ENCODE assay signal across 15 cellular contexts in the genomic region with DNA sequence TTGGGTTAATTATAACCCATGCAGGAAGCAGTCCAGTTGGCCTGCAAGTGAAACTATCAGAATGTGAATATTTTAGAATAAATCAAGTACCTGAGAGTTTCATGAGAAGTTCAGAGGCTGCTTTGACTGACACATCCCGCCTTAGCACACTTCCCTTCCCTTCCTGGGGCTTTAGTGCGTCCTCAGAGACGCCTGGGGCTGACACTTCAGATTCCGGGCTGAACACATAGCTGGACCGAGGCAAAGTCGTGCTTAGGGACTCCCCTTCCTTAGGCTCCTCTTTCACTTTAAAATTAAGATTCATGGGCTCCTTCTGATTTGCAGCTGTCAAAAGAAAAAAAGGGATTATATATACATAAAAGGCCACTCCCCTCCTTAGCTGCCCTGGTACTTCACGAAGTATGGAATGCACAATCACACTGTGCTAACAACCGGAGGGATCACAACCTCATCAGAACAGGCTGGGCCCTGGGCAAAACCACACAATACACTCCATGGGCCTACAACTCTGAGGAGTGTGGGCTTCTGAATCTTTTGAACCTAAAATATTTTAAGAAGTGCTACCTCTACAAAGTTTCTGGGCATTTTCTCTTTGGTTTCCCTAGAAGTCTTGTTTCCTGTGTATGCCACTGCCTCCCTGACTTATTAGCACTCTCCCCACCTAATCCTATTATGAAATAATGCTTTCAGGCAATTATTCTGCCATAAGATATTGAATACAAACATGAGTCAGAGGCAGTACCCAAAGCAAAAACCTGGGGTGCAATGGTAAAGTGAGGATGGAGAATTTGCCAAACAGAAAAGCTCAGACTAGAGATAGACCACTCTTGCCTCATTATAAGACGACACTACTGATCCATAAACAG.
A peak's percentile ranks its signal among the peaks of the same experiment; 100 is the strongest.
DNase-seq lines count a peak whose midpoint lies in the region; ATAC-seq, FAIRE-seq and TF ChIP-seq lines count a peak whose summit lies in the region.
"Had no signal": no experiment of that assay in that cellular context is flagged by ENCODE, and none has a peak within 500 bp of the region (broad histone marks: within the 10 kb centered on the region; RNA-seq: fewer than 3 reads in every experiment).

No MANE protein-coding gene starts in this region.

- H3K27ac Mint-ChIP-seq in activated naive CD4-positive, alpha-beta T cell treated with anti-CD3 and anti-CD28 coated beads, Interleukin-2, amount 50 U/mL, for 24 hours: peak overlapping the region; percentile 80
- H3K27ac Mint-ChIP-seq in activated T-helper 17 cell treated with anti-CD3 and anti-CD28 coated beads, Interleukin-2, amount 50 U/mL, for 72 hours: no peak overlapping the region

- no peak for DNase-seq in activated naive CD4-positive, alpha-beta T cell treated with anti-CD3 and anti-CD28 coated beads, Interleukin-2, amount 50 U/mL, for 16 hours
- peak; percentile 70 for DNase-seq in bronchial epithelial cell (ENCODE audit: low read depth)
- DNase-seq in small intestine: peak; percentile 19
- DNase-seq in stimulated activated CD4-positive, alpha-beta T cell treated with anti-CD3 and anti-CD28 coated beads, Interleukin-4, amount 100 ng/mL, for 4 hours: no peak
- DNase-seq in kidney glomerular epithelial cell (lab: John Stamatoyannopoulos, UW): no peak
- DNase-seq: body of pancreas; DND-41; naive thymus-derived CD4-positive, alpha-beta T cell; NCI-H1092 treated with DMSO at 0.1 percent for 48 hours; spleen had no signal

- no peaks in the 10 kb centered on the region for H3K9me3 ChIP-seq in small intestine (ENCODE audit: control insufficient read depth, low read depth)
- H3K9me3 ChIP-seq: body of pancreas, esophagus muscularis mucosa, spleen had no signal

- H3K9me3 Mint-ChIP-seq in activated naive CD4-positive, alpha-beta T cell treated with anti-CD3 and anti-CD28 coated beads, Interleukin-2, amount 50 U/mL, for 24 hours: no peaks in the 10 kb centered on the region
- H3K9me3 Mint-ChIP-seq in activated T-helper 17 cell treated with anti-CD3 and anti-CD28 coated beads, Interleukin-2, amount 50 U/mL, for 72 hours: no peaks in the 10 kb centered on the region
- H3K9me3 Mint-ChIP-seq: naive thymus-derived CD4-positive, alpha-beta T cell had no signal

- H3K36me3 ChIP-seq in bronchial epithelial cell (ENCODE audit: control insufficient read depth, insufficient read depth, low read length) (no peaks in the 10 kb centered on the region), small intestine (ENCODE audit: control insufficient read depth in 2 of 2, insufficient read depth in 2 of 2, low read length in 2 of 2) (no peaks in the 10 kb centered on the region)

- ATAC-seq in HG02885 (IDR thresholded peaks at IDR 0.05; ENCODE audit: poor library complexity, unreplicated experiment): peak; percentile 33
- ATAC-seq in activated T-helper 17 cell treated with anti-CD3 and anti-CD28 coated beads, Interleukin-2, amount 50 U/mL, for 72 hours (replicated peaks): no peak
- ATAC-seq: body of pancreas; naive thymus-derived CD4-positive, alpha-beta T cell had no signal

- FAIRE-seq in bronchial epithelial cell (lab: Jason Lieb, UNC) (no peak), small intestine (lab: Jason Lieb, UNC) (no peak)
- FAIRE-seq: H54 had no signal

- no peak for TF ChIP-seq CTCF in bronchial epithelial cell (IDR thresholded peaks at IDR 0.05; ENCODE audit: insufficient read depth, low read length, severe bottlenecking)

- H3K4me1 ChIP-seq in small intestine (ENCODE audit: control insufficient read depth in 2 of 2, insufficient read depth in 1 of 2, low read depth in 1 of 2, low read length in 1 of 2): peaks cover 0 to 2% of the 10 kb centered on the region in 2 donors
- H3K4me1 ChIP-seq: body of pancreas had no signal

- no peaks in the 10 kb centered on the region for H3K27me3 Mint-ChIP-seq in activated naive CD4-positive, alpha-beta T cell treated with anti-CD3 and anti-CD28 coated beads, Interleukin-2, amount 50 U/mL, for 24 hours
- no peaks in the 10 kb centered on the region for H3K27me3 Mint-ChIP-seq in activated T-helper 17 cell treated with anti-CD3 and anti-CD28 coated beads, Interleukin-2, amount 50 U/mL, for 72 hours
- H3K27me3 Mint-ChIP-seq: naive thymus-derived CD4-positive, alpha-beta T cell had no signal

- peak overlapping the region; percentile 35 to 47 for H3K27ac ChIP-seq in small intestine (ENCODE audit: low read depth in 1 of 2, low read length in 1 of 2)
- H3K27ac ChIP-seq: body of pancreas, esophagus muscularis mucosa, spleen had no signal

- peaks cover 15% of the 10 kb centered on the region for H3K4me1 Mint-ChIP-seq in activated naive CD4-positive, alpha-beta T cell treated with anti-CD3 and anti-CD28 coated beads, Interleukin-2, amount 50 U/mL, for 24 hours
- peaks cover 11% of the 10 kb centered on the region for H3K4me1 Mint-ChIP-seq in activated T-helper 17 cell treated with anti-CD3 and anti-CD28 coated beads, Interleukin-2, amount 50 U/mL, for 72 hours

- 38 to 58% (median 52%) methylated on average over 9 of the region's 9 CpGs for WGBS in small intestine, 3 donors

- H3K27me3 ChIP-seq in bronchial epithelial cell (ENCODE audit: control insufficient read depth, insufficient read depth, low read length) (no peaks in the 10 kb centered on the region), small intestine (ENCODE audit: control insufficient read depth in 2 of 2, insufficient read depth in 2 of 2, low read length in 2 of 2) (no peaks in the 10 kb centered on the region)
- H3K27me3 ChIP-seq: body of pancreas, esophagus muscularis mucosa, spleen had no signal

- no peak overlapping the region for H3K4me3 Mint-ChIP-seq in activated naive CD4-positive, alpha-beta T cell treated with anti-CD3 and anti-CD28 coated beads, Interleukin-2, amount 50 U/mL, for 24 hours
- H3K4me3 Mint-ChIP-seq in activated T-helper 17 cell treated with anti-CD3 and anti-CD28 coated beads, Interleukin-2, amount 50 U/mL, for 72 hours: no peak overlapping the region
- H3K4me3 Mint-ChIP-seq: naive thymus-derived CD4-positive, alpha-beta T cell had no signal

- H3K36me3 Mint-ChIP-seq in activated naive CD4-positive, alpha-beta T cell treated with anti-CD3 and anti-CD28 coated beads, Interleukin-2, amount 50 U/mL, for 24 hours: peaks cover 15% of the 10 kb centered on the region
- peaks cover 46% of the 10 kb centered on the region for H3K36me3 Mint-ChIP-seq in activated T-helper 17 cell treated with anti-CD3 and anti-CD28 coated beads, Interleukin-2, amount 50 U/mL, for 72 hours (ENCODE audit: low read depth)

- H3K4me3 ChIP-seq in bronchial epithelial cell (ENCODE audit: low read depth, low read length) (no peak overlapping the region), small intestine (ENCODE audit: low read depth in 1 of 2, low read length in 2 of 2) (no peak overlapping the region)
- H3K4me3 ChIP-seq: body of pancreas, esophagus muscularis mucosa, spleen had no signal

Comparison
In these comparisons a context has a peak if more than half of its experiments do, and no peak if none do; other contexts are left out.
1. DNase-seq: peak in bronchial epithelial cell (single experiment) and small intestine (single experiment); none in activated naive CD4-positive, alpha-beta T cell treated with anti-CD3 and anti-CD28 coated beads, Interleukin-2, amount 50 U/mL, for 16 hours (single experiment), stimulated activated CD4-positive, alpha-beta T cell treated with anti-CD3 and anti-CD28 coated beads, Interleukin-4, amount 100 ng/mL, for 4 hours (0 of 2) and kidney glomerular epithelial cell (single experiment).